17 cellular contexts compared by ENCODE assay signal in the genomic region with DNA sequence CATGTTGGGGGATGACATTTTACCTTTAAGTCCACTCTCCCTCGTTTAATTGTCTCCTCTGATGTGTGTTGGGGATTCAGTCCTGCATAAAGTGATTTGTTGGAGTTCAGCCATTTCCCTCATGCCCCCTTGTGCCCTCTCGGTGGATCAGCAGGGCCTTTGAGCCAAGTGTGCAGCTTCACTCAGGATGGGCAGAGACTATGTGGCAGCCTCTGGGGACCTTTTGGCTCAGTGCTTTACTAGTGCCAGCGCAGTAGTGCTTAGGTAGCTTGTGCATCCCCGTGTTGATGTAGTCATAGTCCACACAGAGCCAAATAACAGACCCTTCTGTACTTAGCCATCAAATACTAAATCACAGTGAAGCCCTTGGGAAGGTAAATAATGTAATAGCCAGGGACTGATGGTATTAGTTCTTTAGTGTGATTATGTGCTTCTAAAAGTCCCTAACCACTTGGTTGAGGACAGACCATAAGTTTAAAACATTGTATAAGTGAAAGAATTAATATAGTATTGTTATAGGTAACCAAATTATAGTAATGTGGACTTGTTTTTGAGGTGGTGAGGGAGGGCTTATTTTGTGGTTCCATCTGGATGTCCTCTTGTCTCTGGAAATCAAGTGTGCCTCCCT. TPM values are rescaled to one million over a fixed set of nuclear protein-coding genes. Genes with fewer than 3 reads are reported as not detected.
DNase-seq lines count a peak whose midpoint lies in the region; ATAC-seq and TF ChIP-seq lines count a peak whose summit lies in the region.
"Had no signal": no experiment of that assay in that cellular context is flagged by ENCODE, and none has a peak within 500 bp of the region (broad histone marks: within the 10 kb centered on the region; RNA-seq: fewer than 3 reads in every experiment).

No MANE protein-coding gene starts in this region.

- no peak overlapping the region for H3K4me3 Mint-ChIP-seq in activated CD4-positive, alpha-beta T cell treated with anti-CD3 and anti-CD28 coated beads, Interleukin-2, amount 10 ng/mL, durations not matched to agents 24 days and 14 days
- H3K4me3 Mint-ChIP-seq in activated T-helper 1 cell treated with anti-CD3 and anti-CD28 coated beads, Interleukin-12 subunit alpha, Interleukin-12 subunit beta, Interleukin-2, Interleukin-4 antibody, amounts not matched to agents 30 ng/mL and 10 ng/mL and 1 ng/mL, durations not matched to agents 14 hours and 24 hours and 36 hours = no peak overlapping the region
- H3K4me3 Mint-ChIP-seq: activated naive CD8-positive, alpha-beta T cell treated with anti-CD3 and anti-CD28 coated beads, Interleukin-2, amount 10 ng/mL, durations not matched to agents 7 days and 5 days; immature natural killer cell had no signal

- DNase-seq in activated CD4-positive, alpha-beta T cell treated with anti-CD3 and anti-CD28 coated beads, Interleukin-2, amount 10 ng/mL, durations not matched to agents 24 days and 14 days = peak; percentile 50
- no peak for DNase-seq in activated CD4-positive, alpha-beta T cell treated with anti-CD3 and anti-CD28 coated beads, Interleukin-2, amount 50 U/mL, for 4 hours
- DNase-seq in NAMALWA (ENCODE audit: low spot score) (peak; percentile 15), retinal pigment epithelial cell (ENCODE audit: low read depth) (no peak), NCI-H345 treated with DMSO at 0.1 percent for 48 hours (lab: John Stamatoyannopoulos, UW; ENCODE audit: unreplicated experiment) (no peak), NCI-H146 treated with DMSO at 0.1 percent for 48 hours (lab: John Stamatoyannopoulos, UW; ENCODE audit: unreplicated experiment) (no peak)
- no peak for DNase-seq in activated T-helper 1 cell treated with anti-CD3 and anti-CD28 coated beads, Interleukin-12 subunit alpha, Interleukin-12 subunit beta, Interleukin-2, Interleukin-4 antibody, amounts not matched to agents 30 ng/mL and 10 ng/mL and 1 ng/mL, durations not matched to agents 14 hours and 24 hours and 36 hours (ENCODE audit: low spot score)
- DNase-seq: activated naive CD8-positive, alpha-beta T cell treated with anti-CD3 and anti-CD28 coated beads, Interleukin-2, amount 10 ng/mL, durations not matched to agents 7 days and 5 days; cerebellar nuclear complex; immature natural killer cell; occipital lobe; stomach had no signal

- H3K4me1 Mint-ChIP-seq in activated CD4-positive, alpha-beta T cell treated with anti-CD3 and anti-CD28 coated beads, Interleukin-2, amount 10 ng/mL, durations not matched to agents 24 days and 14 days = peaks cover 19% of the 10 kb centered on the region
- H3K4me1 Mint-ChIP-seq in activated T-helper 1 cell treated with anti-CD3 and anti-CD28 coated beads, Interleukin-12 subunit alpha, Interleukin-12 subunit beta, Interleukin-2, Interleukin-4 antibody, amounts not matched to agents 30 ng/mL and 10 ng/mL and 1 ng/mL, durations not matched to agents 14 hours and 24 hours and 36 hours (ENCODE audit: low read depth) = peaks cover 38% of the 10 kb centered on the region

- H3K36me3 Mint-ChIP-seq in activated CD4-positive, alpha-beta T cell treated with anti-CD3 and anti-CD28 coated beads, Interleukin-2, amount 10 ng/mL, durations not matched to agents 24 days and 14 days (ENCODE audit: low read depth) = peaks cover 62% of the 10 kb centered on the region
- peaks cover 46% of the 10 kb centered on the region for H3K36me3 Mint-ChIP-seq in activated T-helper 1 cell treated with anti-CD3 and anti-CD28 coated beads, Interleukin-12 subunit alpha, Interleukin-12 subunit beta, Interleukin-2, Interleukin-4 antibody, amounts not matched to agents 30 ng/mL and 10 ng/mL and 1 ng/mL, durations not matched to agents 14 hours and 24 hours and 36 hours (ENCODE audit: low read depth)

- no peaks in the 10 kb centered on the region for H3K27me3 Mint-ChIP-seq in activated CD4-positive, alpha-beta T cell treated with anti-CD3 and anti-CD28 coated beads, Interleukin-2, amount 10 ng/mL, durations not matched to agents 24 days and 14 days
- H3K27me3 Mint-ChIP-seq in activated T-helper 1 cell treated with anti-CD3 and anti-CD28 coated beads, Interleukin-12 subunit alpha, Interleukin-12 subunit beta, Interleukin-2, Interleukin-4 antibody, amounts not matched to agents 30 ng/mL and 10 ng/mL and 1 ng/mL, durations not matched to agents 14 hours and 24 hours and 36 hours (ENCODE audit: insufficient read depth) = no peaks in the 10 kb centered on the region
- H3K27me3 Mint-ChIP-seq: activated naive CD8-positive, alpha-beta T cell treated with anti-CD3 and anti-CD28 coated beads, Interleukin-2, amount 10 ng/mL, durations not matched to agents 7 days and 5 days had no signal

- H3K27ac Mint-ChIP-seq in activated CD4-positive, alpha-beta T cell treated with anti-CD3 and anti-CD28 coated beads, Interleukin-2, amount 10 ng/mL, durations not matched to agents 24 days and 14 days = no peak overlapping the region
- peak overlapping the region; percentile 40 for H3K27ac Mint-ChIP-seq in activated T-helper 1 cell treated with anti-CD3 and anti-CD28 coated beads, Interleukin-12 subunit alpha, Interleukin-12 subunit beta, Interleukin-2, Interleukin-4 antibody, amounts not matched to agents 30 ng/mL and 10 ng/mL and 1 ng/mL, durations not matched to agents 14 hours and 24 hours and 36 hours
- H3K27ac Mint-ChIP-seq: activated naive CD8-positive, alpha-beta T cell treated with anti-CD3 and anti-CD28 coated beads, Interleukin-2, amount 10 ng/mL, durations not matched to agents 7 days and 5 days had no signal

- TF ChIP-seq CTCF in retinal pigment epithelial cell (conservative IDR thresholded peaks at IDR 0.05; ENCODE audit: low read depth, low read length) = peak; percentile 18

- no peak for ATAC-seq in HG02763 (IDR thresholded peaks at IDR 0.05; ENCODE audit: unreplicated experiment)

- intact Hi-C loops in activated CD4-positive, alpha-beta T cell treated with anti-CD3 and anti-CD28 coated beads, Interleukin-2, amount 10 ng/mL, durations not matched to agents 24 days and 14 days (cut with micrococcal nuclease) = no loop called here
- intact Hi-C loops in activated T-helper 1 cell treated with anti-CD3 and anti-CD28 coated beads, Interleukin-12 subunit alpha, Interleukin-12 subunit beta, Interleukin-2, Interleukin-4 antibody, amounts not matched to agents 30 ng/mL and 10 ng/mL and 1 ng/mL, durations not matched to agents 14 hours and 24 hours and 36 hours (cut with micrococcal nuclease) = no loop called here

- no peak overlapping the region for H3K4me3 ChIP-seq in retinal pigment epithelial cell (ENCODE audit: low read length)
- H3K4me3 ChIP-seq: smooth muscle cell, stomach, vagina had no signal

- no peaks in the 10 kb centered on the region for H3K9me3 Mint-ChIP-seq in activated CD4-positive, alpha-beta T cell treated with anti-CD3 and anti-CD28 coated beads, Interleukin-2, amount 10 ng/mL, durations not matched to agents 24 days and 14 days
- H3K9me3 Mint-ChIP-seq in activated T-helper 1 cell treated with anti-CD3 and anti-CD28 coated beads, Interleukin-12 subunit alpha, Interleukin-12 subunit beta, Interleukin-2, Interleukin-4 antibody, amounts not matched to agents 30 ng/mL and 10 ng/mL and 1 ng/mL, durations not matched to agents 14 hours and 24 hours and 36 hours = no peaks in the 10 kb centered on the region
- H3K9me3 Mint-ChIP-seq: activated naive CD8-positive, alpha-beta T cell treated with anti-CD3 and anti-CD28 coated beads, Interleukin-2, amount 10 ng/mL, durations not matched to agents 7 days and 5 days; immature natural killer cell had no signal

RNA-seq across cellular contexts. Expression of gene BUB3, which starts 11.4 kb away (rescaled TPM):
- total RNA-seq in activated CD4-positive, alpha-beta T cell treated with anti-CD3 and anti-CD28 coated beads, Interleukin-2, amount 10 ng/mL, durations not matched to agents 24 days and 14 days = 186 and 193 TPM in 2 replicates
- 197 and 201 TPM in 2 replicates for total RNA-seq in activated T-helper 1 cell treated with anti-CD3 and anti-CD28 coated beads, Interleukin-12 subunit alpha, Interleukin-12 subunit beta, Interleukin-2, Interleukin-4 antibody, amounts not matched to agents 30 ng/mL and 10 ng/mL and 1 ng/mL, durations not matched to agents 14 hours and 24 hours and 36 hours

RNA-seq across cellular contexts. Expression of gene HMX2, which starts 17.6 kb away (rescaled TPM):
- not detected in 2 replicates for total RNA-seq in activated CD4-positive, alpha-beta T cell treated with anti-CD3 and anti-CD28 coated beads, Interleukin-2, amount 10 ng/mL, durations not matched to agents 24 days and 14 days
- total RNA-seq in activated T-helper 1 cell treated with anti-CD3 and anti-CD28 coated beads, Interleukin-12 subunit alpha, Interleukin-12 subunit beta, Interleukin-2, Interleukin-4 antibody, amounts not matched to agents 30 ng/mL and 10 ng/mL and 1 ng/mL, durations not matched to agents 14 hours and 24 hours and 36 hours = not detected in 2 replicates
- total RNA-seq: activated naive CD8-positive, alpha-beta T cell treated with anti-CD3 and anti-CD28 coated beads, Interleukin-2, amount 10 ng/mL, durations not matched to agents 7 days and 5 days; endothelial cell of umbilical vein; lung microvascular endothelial cell; occipital lobe; smooth muscle cell; stomach; vagina had no signal

RNA-seq across cellular contexts. Expression of gene HMX3, which starts 29.8 kb away (rescaled TPM):
- total RNA-seq in activated CD4-positive, alpha-beta T cell treated with anti-CD3 and anti-CD28 coated beads, Interleukin-2, amount 10 ng/mL, durations not matched to agents 24 days and 14 days = not detected in 2 replicates
- not detected in 2 replicates for total RNA-seq in activated T-helper 1 cell treated with anti-CD3 and anti-CD28 coated beads, Interleukin-12 subunit alpha, Interleukin-12 subunit beta, Interleukin-2, Interleukin-4 antibody, amounts not matched to agents 30 ng/mL and 10 ng/mL and 1 ng/mL, durations not matched to agents 14 hours and 24 hours and 36 hours
- total RNA-seq: activated naive CD8-positive, alpha-beta T cell treated with anti-CD3 and anti-CD28 coated beads, Interleukin-2, amount 10 ng/mL, durations not matched to agents 7 days and 5 days; endothelial cell of umbilical vein; lung microvascular endothelial cell; occipital lobe; smooth muscle cell; vagina had no signal

Comparison
In these comparisons a context has a peak if more than half of its experiments do, and no peak if none do; other contexts are left out.
1. DNase-seq: peak in activated CD4-positive, alpha-beta T cell treated with anti-CD3 and anti-CD28 coated beads, Interleukin-2, amount 10 ng/mL, durations not matched to agents 24 days and 14 days (single experiment) and NAMALWA (single experiment); none in activated CD4-positive, alpha-beta T cell treated with anti-CD3 and anti-CD28 coated beads, Interleukin-2, amount 50 U/mL, for 4 hours (0 of 2), activated T-helper 1 cell treated with anti-CD3 and anti-CD28 coated beads, Interleukin-12 subunit alpha, Interleukin-12 subunit beta, Interleukin-2, Interleukin-4 antibody, amounts not matched to agents 30 ng/mL and 10 ng/mL and 1 ng/mL, durations not matched to agents 14 hours and 24 hours and 36 hours (single experiment), retinal pigment epithelial cell (single experiment), NCI-H345 treated with DMSO at 0.1 percent for 48 hours (single experiment) and NCI-H146 treated with DMSO at 0.1 percent for 48 hours (single experiment).